In the genomic region with DNA sequence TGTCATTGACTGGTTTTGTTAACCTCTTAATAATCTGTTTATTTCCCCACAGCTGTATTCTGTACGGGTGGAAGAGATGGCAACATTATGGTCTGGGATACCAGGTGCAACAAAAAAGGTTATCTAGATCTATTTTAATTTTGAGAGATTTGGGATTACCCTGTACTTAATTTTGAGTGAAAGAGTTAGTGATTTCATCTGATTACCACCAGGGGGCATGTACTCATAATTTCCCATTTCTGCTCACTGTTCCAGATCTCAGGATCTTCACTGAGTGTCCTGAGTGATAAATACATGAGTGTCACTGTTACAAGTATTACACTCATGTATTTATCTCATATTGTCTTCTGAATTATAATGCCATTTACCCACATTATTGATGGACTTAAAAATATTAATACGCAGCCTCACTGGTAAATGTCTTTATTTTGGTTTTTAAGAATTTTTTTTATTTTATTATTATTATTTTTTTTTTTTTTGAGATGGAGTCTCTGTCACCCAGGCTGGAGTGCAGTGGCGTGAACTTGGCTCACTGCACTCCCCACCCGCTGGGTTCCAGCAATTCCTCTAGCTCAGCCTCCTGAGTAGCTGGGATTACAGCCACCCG, we compare ENCODE assay signal across 8 cellular contexts. TPM values are rescaled to one million over a fixed set of nuclear protein-coding genes. Genes with fewer than 3 reads are reported as not detected.
DNase-seq lines count a peak whose midpoint lies in the region; ATAC-seq and TF ChIP-seq lines count a peak whose summit lies in the region.

No MANE protein-coding gene starts in this region.

- H2AFZ ChIP-seq in OCI-LY3 (ENCODE audit: low read depth, low read length) (no peak overlapping the region), mesenchymal stem cell (ENCODE audit: low read depth, low read length) (no peak overlapping the region)

- no peak overlapping the region for H4K8ac ChIP-seq in mesenchymal stem cell (ENCODE audit: low read length)

- H3K4me1 ChIP-seq in OCI-LY3 (ENCODE audit: low read length) (no peaks in the 10 kb centered on the region), mesenchymal stem cell (ENCODE audit: control insufficient read depth, insufficient read depth, low read depth, low read length) (no peaks in the 10 kb centered on the region)

- H2AK5ac ChIP-seq in mesenchymal stem cell (ENCODE audit: low read length, severe bottlenecking), result no peak overlapping the region

- 96% methylated on average over 4 of the region's 5 CpGs for WGBS in mesenchymal stem cell

- no peak overlapping the region for H2BK12ac ChIP-seq in mesenchymal stem cell (ENCODE audit: low read length in 2 of 2)

- peak; percentile 81 for TF ChIP-seq CTCF in OCI-LY3 (IDR thresholded peaks at IDR 0.05; ENCODE audit: low read depth, low read length)

- no peak overlapping the region for H3K18ac ChIP-seq in mesenchymal stem cell (ENCODE audit: low read depth in 1 of 2, low read length in 2 of 2)

- H3K9me3 ChIP-seq in OCI-LY3 (ENCODE audit: insufficient read depth, low read length), result no peaks in the 10 kb centered on the region
- H3K9me3 ChIP-seq in mesenchymal stem cell (ENCODE audit: control insufficient read depth, low read length), result no peaks in the 10 kb centered on the region

- no peak overlapping the region for H2BK15ac ChIP-seq in mesenchymal stem cell (ENCODE audit: low read depth, poor library complexity, severe bottlenecking)

- H2BK120ac ChIP-seq in mesenchymal stem cell (ENCODE audit: low read depth, low read length), result no peak overlapping the region

- CTCF ChIA-PET in HEK293T (lab: Yijun Ruan, JAX), result interaction anchor here (0.8 kb wide), 1 partner anchor 253 kb away, joined by 3 read pairs; no protein-coding TSS in a partner anchor

- no peak overlapping the region for H4K91ac ChIP-seq in mesenchymal stem cell (ENCODE audit: low read length)

- POLR2A ChIA-PET in HEK293T (lab: Yijun Ruan, JAX), result interaction anchor here (1.4 kb wide), 1 partner anchor 28 kb away, joined by 3 read pairs; a partner anchor contains a TSS

- H3K4me2 ChIP-seq in OCI-LY3 (ENCODE audit: low read length) (no peak overlapping the region), mesenchymal stem cell (ENCODE audit: low read length, poor library complexity, severe bottlenecking) (no peak overlapping the region)

- no peak overlapping the region for H3K23ac ChIP-seq in mesenchymal stem cell (ENCODE audit: low read length in 2 of 2)

- ATAC-seq in HG03280 (IDR thresholded peaks at IDR 0.05; ENCODE audit: unreplicated experiment), result no peak
- ATAC-seq in HG03108 (IDR thresholded peaks at IDR 0.05; ENCODE audit: unreplicated experiment), result no peak

- H3K4me3 ChIP-seq in OCI-LY3 (ENCODE audit: low read length), result no peak overlapping the region
- no peak overlapping the region for H3K4me3 ChIP-seq in mesenchymal stem cell (ENCODE audit: insufficient read depth in 1 of 2, low read depth in 1 of 2, low read length in 2 of 2)

- H3K27me3 ChIP-seq in OCI-LY3 (ENCODE audit: low read depth, low read length) (no peaks in the 10 kb centered on the region), mesenchymal stem cell (ENCODE audit: control insufficient read depth in 1 of 2, insufficient read depth in 1 of 2, low read length in 2 of 2) (no peaks in the 10 kb centered on the region)

- no peak overlapping the region for H3K9ac ChIP-seq in OCI-LY3 (ENCODE audit: low read length)
- H3K9ac ChIP-seq in mesenchymal stem cell (ENCODE audit: low read length), result no peak overlapping the region

- no peak overlapping the region for H3K14ac ChIP-seq in mesenchymal stem cell (ENCODE audit: low read length in 2 of 2)

- DNase-seq in CD1c-positive myeloid dendritic cell (ENCODE audit: extremely low spot score), result peak; percentile 71
- peak; percentile 47 for DNase-seq in HEK293T (ENCODE audit: extremely low spot score)
- peak; percentile 65 for DNase-seq in dedifferentiated amniotic fluid mesenchymal stem cell (ENCODE audit: extremely low spot score)
- peak; percentile 66 for DNase-seq in mesenchymal stem cell
- DNase-seq in activated CD4-positive, CD25-positive, alpha-beta regulatory T cell treated with anti-CD3 and anti-CD28 coated beads, Interleukin-2, amount 50 U/mL, for 72 hours, result no peak

- no peaks in the 10 kb centered on the region for H3K79me2 ChIP-seq in OCI-LY3 (ENCODE audit: low read length)

- peaks cover 31% of the 10 kb centered on the region for H3K36me3 ChIP-seq in OCI-LY3 (replicated peaks; ENCODE audit: low read depth, low read length)
- no peaks in the 10 kb centered on the region for H3K36me3 ChIP-seq in mesenchymal stem cell (ENCODE audit: control insufficient read depth in 1 of 2, insufficient read depth in 2 of 2, low read depth in 1 of 2, low read length in 2 of 2)

- H3K27ac ChIP-seq in OCI-LY3 (ENCODE audit: low read length), result no peak overlapping the region
- no peak overlapping the region for H3K27ac ChIP-seq in mesenchymal stem cell (ENCODE audit: low read length, poor library complexity, severe bottlenecking)

- no peaks in the 10 kb centered on the region for H3K79me1 ChIP-seq in mesenchymal stem cell (replicated peaks; ENCODE audit: low read length, poor library complexity, severe bottlenecking)

- no peaks in the 10 kb centered on the region; the same call in 1 of the 2 replicates for H4K20me1 ChIP-seq in OCI-LY3 (ENCODE audit: insufficient read depth, low read length)

- no peak overlapping the region for H2BK5ac ChIP-seq in mesenchymal stem cell (ENCODE audit: low read depth, low read length, poor library complexity, severe bottlenecking)

- H3K4ac ChIP-seq in mesenchymal stem cell (ENCODE audit: low read depth in 1 of 2, low read length in 2 of 2), result no peak overlapping the region

TF ChIP-seq in HEK293T, 16 proteins besides CTCF, POLR2A, EP300 and RAD21:
- TF ChIP-seq ARNT (IDR thresholded peaks at IDR 0.05), result no peak
- no peak for TF ChIP-seq FOXM1 (IDR thresholded peaks at IDR 0.05; ENCODE audit: borderline replicate concordance)
- TF ChIP-seq NFRKB (IDR thresholded peaks at IDR 0.05), result no peak
- no peak for TF ChIP-seq CTBP1 (IDR thresholded peaks at IDR 0.05; ENCODE audit: borderline replicate concordance)
- no peak for TF ChIP-seq L3MBTL2 (conservative IDR thresholded peaks at IDR 0.05)
- TF ChIP-seq SUZ12 (IDR thresholded peaks at IDR 0.05), result no peak
- no peak for TF ChIP-seq ELF4 (IDR thresholded peaks at IDR 0.05)
- TF ChIP-seq LEF1 (IDR thresholded peaks at IDR 0.05; ENCODE audit: borderline replicate concordance), result no peak
- TF ChIP-seq, protein P1, sequence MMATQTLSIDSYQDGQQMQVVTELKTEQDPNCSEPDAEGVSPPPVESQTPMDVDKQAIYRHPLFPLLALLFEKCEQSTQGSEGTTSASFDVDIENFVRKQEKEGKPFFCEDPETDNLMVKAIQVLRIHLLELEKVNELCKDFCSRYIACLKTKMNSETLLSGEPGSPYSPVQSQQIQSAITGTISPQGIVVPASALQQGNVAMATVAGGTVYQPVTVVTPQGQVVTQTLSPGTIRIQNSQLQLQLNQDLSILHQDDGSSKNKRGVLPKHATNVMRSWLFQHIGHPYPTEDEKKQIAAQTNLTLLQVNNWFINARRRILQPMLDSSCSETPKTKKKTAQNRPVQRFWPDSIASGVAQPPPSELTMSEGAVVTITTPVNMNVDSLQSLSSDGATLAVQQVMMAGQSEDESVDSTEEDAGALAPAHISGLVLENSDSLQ (IDR thresholded peaks at IDR 0.05), result no peak
- no peak for TF ChIP-seq SP1 (IDR thresholded peaks at IDR 0.05)
- TF ChIP-seq FOXK2 (IDR thresholded peaks at IDR 0.05), result no peak
- no peak for TF ChIP-seq BHLHE40 (IDR thresholded peaks at IDR 0.05; ENCODE audit: borderline replicate concordance)
- no peak for TF ChIP-seq TARDBP (IDR thresholded peaks at IDR 0.05)
- no peak for TF ChIP-seq ZNF384 (IDR thresholded peaks at IDR 0.05)
- TF ChIP-seq FOXA1 (IDR thresholded peaks at IDR 0.05), result no peak
- TF ChIP-seq HDGF (IDR thresholded peaks at IDR 0.05; ENCODE audit: borderline replicate concordance), result no peak

RNA-seq across cellular contexts. Expression of a gene that starts 27.4 kb away (rescaled TPM):
- 5.2 TPM for polyA plus RNA-seq in mesenchymal stem cell (2013, experiment 1 of 2)
- 4.1 TPM for polyA plus RNA-seq in mesenchymal stem cell (2013, experiment 2 of 2)

RNA-seq across cellular contexts. Expression of a gene that starts 27.6 kb away (rescaled TPM):
- polyA plus RNA-seq in mesenchymal stem cell (2013, experiment 1 of 2), result 7.6 TPM
- polyA plus RNA-seq in mesenchymal stem cell (2013, experiment 2 of 2), result 7.1 TPM
